In the genomic region with DNA sequence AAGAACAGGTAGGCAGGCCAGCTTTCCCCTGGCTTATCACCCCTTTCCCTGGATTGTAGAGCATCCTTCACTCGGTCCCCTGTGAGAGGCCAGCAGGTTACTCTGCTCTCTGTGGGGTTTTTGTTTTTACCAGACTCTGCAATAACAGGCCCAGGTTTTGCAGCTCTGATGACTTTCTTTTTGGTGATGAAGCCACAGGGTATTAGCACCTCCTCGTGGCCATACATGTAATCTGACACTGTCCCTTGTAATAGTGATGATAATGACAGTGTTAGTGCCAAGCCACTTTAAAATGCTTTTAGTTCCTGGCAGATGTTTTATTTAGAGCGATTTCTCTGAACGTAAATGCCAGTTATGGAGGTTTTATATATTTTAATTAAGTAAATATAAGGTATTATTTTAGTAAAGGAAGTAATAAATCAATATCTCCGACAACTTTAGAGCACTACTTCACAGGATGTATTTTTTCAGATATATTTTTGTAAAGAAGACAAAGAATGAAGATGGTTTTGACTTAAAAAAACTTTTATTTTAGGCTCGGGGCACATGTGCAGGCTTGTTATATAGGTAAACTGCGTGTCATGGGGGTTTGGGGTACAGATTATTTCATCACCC, we compare ENCODE assay signal across 9 cellular contexts. TPM values are rescaled to one million over a fixed set of nuclear protein-coding genes. Genes with fewer than 3 reads are reported as not detected.
DNase-seq lines count a peak whose midpoint lies in the region; ATAC-seq and TF ChIP-seq lines count a peak whose summit lies in the region.
"Had no signal": no experiment of that assay in that cellular context is flagged by ENCODE, and none has a peak within 500 bp of the region (broad histone marks: within the 10 kb centered on the region; RNA-seq: fewer than 3 reads in every experiment).

No MANE protein-coding gene starts in this region.

- H3K36me3 Mint-ChIP-seq in H9 (ENCODE audit: insufficient read depth in 1 of 3, low read depth in 3 of 3): 0 out of 7 replicates have a peak, but pooled peaks cover 0 to 2% (median 0%) of the 10 kb centered on the region in 3 experiments
- H3K36me3 Mint-ChIP-seq in activated naive CD4-positive, alpha-beta T cell treated with anti-CD3 and anti-CD28 coated beads, Interleukin-2, amount 10 ng/mL, durations not matched to agents 7 days and 5 days: no peaks in the 10 kb centered on the region
- H3K36me3 Mint-ChIP-seq in glutamatergic neuron (ENCODE audit: unreplicated experiment): no peaks in the 10 kb centered on the region

- no peak overlapping the region for H2BK15ac ChIP-seq in H9 (ENCODE audit: low read depth, low read length)

- ATAC-seq in RWPE2 (ENCODE audit: low read depth): peak; percentile 85

- H3K79me2 ChIP-seq in H9 (ENCODE audit: insufficient read depth, low read length): no peaks in the 10 kb centered on the region

- H4K20me1 ChIP-seq in H9 (ENCODE audit: control insufficient read depth, insufficient read depth, insufficient read length): no peaks in the 10 kb centered on the region

- H3K79me1 ChIP-seq in H9 (ENCODE audit: insufficient read depth, low read depth, low read length, poor library complexity, severe bottlenecking): no peaks in the 10 kb centered on the region

- H3K9me3 ChIP-seq in H9 (ENCODE audit: control insufficient read depth, low read depth, low read length) (no peaks in the 10 kb centered on the region), RWPE2 (ENCODE audit: severe bottlenecking) (no peaks in the 10 kb centered on the region)

- H3K27ac ChIP-seq in H9 (ENCODE audit: insufficient read length, low read depth, low read length) (no peak overlapping the region), RWPE2 (ENCODE audit: poor library complexity, severe bottlenecking) (no peak overlapping the region)
- H3K27ac ChIP-seq: skin epidermis had no signal

- H3K14ac ChIP-seq in H9 (ENCODE audit: insufficient read depth, low read length): no peak overlapping the region

- H3T11ph ChIP-seq in H9 (ENCODE audit: low read length): no peak overlapping the region

- peaks cover 2% of the 10 kb centered on the region; the same call in 1 of the 2 replicates for H3K27me3 Mint-ChIP-seq in H9 (ENCODE audit: low read depth)
- H3K27me3 Mint-ChIP-seq in activated naive CD4-positive, alpha-beta T cell treated with anti-CD3 and anti-CD28 coated beads, Interleukin-2, amount 10 ng/mL, durations not matched to agents 7 days and 5 days: peaks cover 5% of the 10 kb centered on the region
- H3K27me3 Mint-ChIP-seq in glutamatergic neuron (ENCODE audit: unreplicated experiment): no peaks in the 10 kb centered on the region

- no peak overlapping the region for H4K8ac ChIP-seq in H9 (replicated peaks; ENCODE audit: insufficient read length, low read depth, low read length)

- no peak overlapping the region for H2AK5ac ChIP-seq in H9 (ENCODE audit: insufficient read length, low read length)

- peaks cover 3 to 6% of the 10 kb centered on the region in 2 experiments; a peak in 3 of 5 replicates for H3K9me3 Mint-ChIP-seq in H9
- no peaks in the 10 kb centered on the region for H3K9me3 Mint-ChIP-seq in activated naive CD4-positive, alpha-beta T cell treated with anti-CD3 and anti-CD28 coated beads, Interleukin-2, amount 10 ng/mL, durations not matched to agents 7 days and 5 days
- H3K9me3 Mint-ChIP-seq in glutamatergic neuron (ENCODE audit: unreplicated experiment): no peaks in the 10 kb centered on the region

- H3K4me1 ChIP-seq in H9 (ENCODE audit: insufficient read depth, low read length) (no peaks in the 10 kb centered on the region), RWPE2 (ENCODE audit: insufficient read depth, poor library complexity, severe bottlenecking) (no peaks in the 10 kb centered on the region)

- CTCF ChIA-PET in activated naive CD4-positive, alpha-beta T cell treated with anti-CD3 and anti-CD28 coated beads, Interleukin-2, amount 10 ng/mL, durations not matched to agents 7 days and 5 days (lab: Charles Lee): interaction anchor here (0.7 to 3.1 kb wide), 14 partner anchors 8 to 565 kb away, joined by 3 to 25 read pairs (median 3); no protein-coding TSS in a partner anchor

- no peak overlapping the region for H4K91ac ChIP-seq in H9 (ENCODE audit: insufficient read length, low read depth, low read length)

- H3K27ac Mint-ChIP-seq in H9 (no peak overlapping the region), glutamatergic neuron (ENCODE audit: unreplicated experiment) (no peak overlapping the region)
- no peak overlapping the region for H3K27ac Mint-ChIP-seq in activated naive CD4-positive, alpha-beta T cell treated with anti-CD3 and anti-CD28 coated beads, Interleukin-2, amount 10 ng/mL, durations not matched to agents 7 days and 5 days

- peak; percentile 8 for TF ChIP-seq CTCF in GM12801 (IDR thresholded peaks at IDR 0.05; ENCODE audit: extremely low read depth, insufficient read length)
- TF ChIP-seq CTCF in H9 (conservative IDR thresholded peaks at IDR 0.05): peak; percentile 90
- peak; percentile 87 for TF ChIP-seq CTCF in LNCAP (IDR thresholded peaks at IDR 0.05)
- peak; percentile 94 for TF ChIP-seq CTCF in RWPE2 (IDR thresholded peaks at IDR 0.05; ENCODE audit: poor library complexity, severe bottlenecking)
- TF ChIP-seq CTCF in glutamatergic neuron (IDR thresholded peaks at IDR 0.05; ENCODE audit: partially characterized antibody, unreplicated experiment): peak; percentile 68

- H3K18ac ChIP-seq in H9 (ENCODE audit: insufficient read length, low read depth, low read length): no peak overlapping the region

- H3K4me3 ChIP-seq in RWPE2 (ENCODE audit: severe bottlenecking): no peak overlapping the region
- H3K4me3 ChIP-seq: skin epidermis had no signal

- no peak overlapping the region for H2BK120ac ChIP-seq in H9 (ENCODE audit: low read depth, low read length, poor library complexity, severe bottlenecking)

- DNase-seq in H9: peak; percentile 60
- DNase-seq in RWPE2 (ENCODE audit: low spot score): no peak
- peak; percentile 76 for DNase-seq in activated naive CD4-positive, alpha-beta T cell treated with anti-CD3 and anti-CD28 coated beads, Interleukin-2, amount 10 ng/mL, durations not matched to agents 7 days and 5 days
- DNase-seq in glutamatergic neuron: peak; percentile 40
- peak; percentile 89 for DNase-seq in pons (ENCODE audit: low spot score)
- DNase-seq in DMS79 treated with DMSO at 0.1 percent for 48 hours (lab: John Stamatoyannopoulos, UW): no peak

- no peak overlapping the region for H3K4ac ChIP-seq in H9 (ENCODE audit: low read depth, low read length)

- H3K36me3 ChIP-seq in RWPE2 (ENCODE audit: low read depth): no peaks in the 10 kb centered on the region

- H3K9ac ChIP-seq in H9 (ENCODE audit: extremely low read depth, insufficient read length, low read length): no peak overlapping the region

- H4K5ac ChIP-seq in H9 (ENCODE audit: insufficient read length, low read depth, low read length): no peak overlapping the region

- no peak overlapping the region for H2AFZ ChIP-seq in H9 (ENCODE audit: low read length)

- H2BK12ac ChIP-seq in H9 (ENCODE audit: insufficient read length, low read depth, low read length): no peak overlapping the region

- H3K27me3 ChIP-seq in H9 (ENCODE audit: insufficient read depth, low read length) (no peaks in the 10 kb centered on the region), RWPE2 (ENCODE audit: insufficient read depth, poor library complexity, severe bottlenecking) (peaks cover 11% of the 10 kb centered on the region)

- WGBS in H9 (ENCODE audit: extremely low coverage, insufficient read length, low lambda C conversion rate): no CpG with 5 or more reads among the region's 7 CpGs

- H2BK5ac ChIP-seq in H9 (ENCODE audit: insufficient read length, low read length): no peak overlapping the region

- H2BK20ac ChIP-seq in H9 (ENCODE audit: low read depth, low read length, poor library complexity, severe bottlenecking): no peak overlapping the region

- H3K56ac ChIP-seq in H9 (ENCODE audit: insufficient read length, low read depth, low read length): no peak overlapping the region

- H3K23ac ChIP-seq in H9 (ENCODE audit: insufficient read length, low read depth, low read length): no peak overlapping the region

- no peaks in the 10 kb centered on the region for H3K23me2 ChIP-seq in H9 (ENCODE audit: insufficient read length, low read depth, low read length, poor library complexity, severe bottlenecking)

- no peak overlapping the region for H3K4me2 ChIP-seq in H9 (ENCODE audit: insufficient read depth, insufficient read length, low read length)

- H3K4me3 Mint-ChIP-seq in H9: no peak overlapping the region
- no peak overlapping the region for H3K4me3 Mint-ChIP-seq in activated naive CD4-positive, alpha-beta T cell treated with anti-CD3 and anti-CD28 coated beads, Interleukin-2, amount 10 ng/mL, durations not matched to agents 7 days and 5 days
- H3K4me3 Mint-ChIP-seq in glutamatergic neuron (ENCODE audit: unreplicated experiment): no peak overlapping the region

- H3K4me1 Mint-ChIP-seq in H9: peaks cover 4 to 11% of the 10 kb centered on the region in 2 experiments; a peak in 3 of 4 replicates
- peaks cover 6% of the 10 kb centered on the region for H3K4me1 Mint-ChIP-seq in activated naive CD4-positive, alpha-beta T cell treated with anti-CD3 and anti-CD28 coated beads, Interleukin-2, amount 10 ng/mL, durations not matched to agents 7 days and 5 days
- H3K4me1 Mint-ChIP-seq in glutamatergic neuron (ENCODE audit: low read depth, unreplicated experiment): no peaks in the 10 kb centered on the region

RNA-seq across cellular contexts. Expression of a gene that starts 38.0 kb away (rescaled TPM):
- total RNA-seq in H9 (2021) (not detected in 2 replicates), glutamatergic neuron (ENCODE audit: unreplicated experiment) (not detected)

Comparison
In these comparisons a context has a peak if more than half of its experiments do, and no peak if none do; other contexts are left out.
1. CTCF ChIP-seq: peak in every context shown above with its lines; median percentile 94 in RWPE2; 90 in H9; 87 in LNCAP; 68 in glutamatergic neuron; 8 in GM12801.
2. DNase-seq: peak in H9 (single experiment), activated naive CD4-positive, alpha-beta T cell treated with anti-CD3 and anti-CD28 coated beads, Interleukin-2, amount 10 ng/mL, durations not matched to agents 7 days and 5 days (single experiment), glutamatergic neuron (single experiment) and pons (single experiment); none in RWPE2 (single experiment) and DMS79 treated with DMSO at 0.1 percent for 48 hours (single experiment).